Comparison of ENCODE assay signal across 8 cellular contexts in genomic region chr2:127107622-127107999, GRCh38. TPM values are rescaled to one million over a fixed set of nuclear protein-coding genes. Genes with fewer than 3 reads are reported as not detected.
DNase-seq lines count a peak whose midpoint lies in the region; ATAC-seq and TF ChIP-seq lines count a peak whose summit lies in the region.

No MANE protein-coding gene starts in this region.

- DNase-seq in AG09309 (ENCODE audit: low read depth) = no peak
- DNase-seq in HuH-7 (ENCODE audit: low spot score) = peak; percentile 73
- peak in 1 of 2 donors; percentile 56 for DNase-seq in ascending aorta (ENCODE audit: low spot score in 2 of 2)
- DNase-seq in kidney glomerular epithelial cell (lab: John Stamatoyannopoulos, UW) = peak; percentile 72
- no peak for DNase-seq in NCI-H1417 (lab: John Stamatoyannopoulos, UW)
- DNase-seq in glomerular visceral epithelial cell (ENCODE audit: extremely low spot score) = no peak

- ATAC-seq in GM19397 (IDR thresholded peaks at IDR 0.05; ENCODE audit: unreplicated experiment) = peak; percentile 4

- TF ChIP-seq CTCF in AG09309 (IDR thresholded peaks at IDR 0.05; ENCODE audit: control insufficient read depth, insufficient read depth, low read depth, low read length, missing control alignments) = peak; percentile 15
- TF ChIP-seq CTCF in ascending aorta (IDR thresholded peaks at IDR 0.05) = no peak

- H3K4me1 ChIP-seq in ascending aorta (no peaks in the 10 kb centered on the region), stomach smooth muscle (ENCODE audit: control insufficient read depth, insufficient read depth, low read length) (peaks cover 33% of the 10 kb centered on the region)

- H3K27me3 ChIP-seq in ascending aorta = no peaks in the 10 kb centered on the region
- peaks cover 0 to 1% of the 10 kb centered on the region in 2 donors for H3K27me3 ChIP-seq in stomach smooth muscle (ENCODE audit: control insufficient read depth in 1 of 2, insufficient read depth in 2 of 2, low read length in 2 of 2)

- peak overlapping the region; percentile 76 to 80 for H3K9ac ChIP-seq in stomach smooth muscle (ENCODE audit: low read length in 2 of 2)

- peak overlapping the region; percentile 64 to 67 for H3K27ac ChIP-seq in ascending aorta
- peak overlapping the region; percentile 62 for H3K27ac ChIP-seq in stomach smooth muscle (ENCODE audit: low read length)

- H3K36me3 ChIP-seq in ascending aorta = no peaks in the 10 kb centered on the region
- H3K36me3 ChIP-seq in stomach smooth muscle (ENCODE audit: control insufficient read depth in 2 of 2, insufficient read depth in 2 of 2, low read length in 2 of 2) = no peaks in the 10 kb centered on the region

- H3K4me3 ChIP-seq in AG09309 (ENCODE audit: control insufficient read depth, low read depth, low read length) (peak overlapping the region; percentile 63), ascending aorta (peak overlapping the region; percentile 74 to 78), stomach smooth muscle (ENCODE audit: low read length in 2 of 2) (peak overlapping the region; percentile 87)

- H3K9me3 ChIP-seq in ascending aorta (no peaks in the 10 kb centered on the region), stomach smooth muscle (ENCODE audit: control insufficient read depth in 2 of 2, low read length in 2 of 2) (no peaks in the 10 kb centered on the region)

- intact Hi-C loops in ascending aorta (cut with DNase I) = loop anchor here (1.0 kb wide), 1 partner anchor 42 kb away; no protein-coding TSS in a partner anchor

RNA-seq across cellular contexts. Expression of gene BIN1, which starts 0.7 kb away (rescaled TPM):
- 71.6 TPM for total RNA-seq in ascending aorta

Comparison
In these comparisons a context has a peak if more than half of its experiments do, and no peak if none do; other contexts are left out.
1. DNase-seq: peak in HuH-7 (single experiment) and kidney glomerular epithelial cell (single experiment); none in AG09309 (single experiment), NCI-H1417 (0 of 3) and glomerular visceral epithelial cell (single experiment).
2. Peak in every context shown above with its lines, with median percentiles within 50 percentile points of each other: H3K4me3 ChIP-seq.